ENCODE assay signal across 8 cellular contexts in genomic region chr17:29760771-29761682, GRCh38.
A peak's percentile ranks its signal among the peaks of the same experiment; 100 is the strongest.
DNase-seq lines count a peak whose midpoint lies in the region; ATAC-seq and TF ChIP-seq lines count a peak whose summit lies in the region.

No MANE protein-coding gene starts in this region.

- peak overlapping the region; percentile 72 to 79 for H3K9ac ChIP-seq in colonic mucosa (ENCODE audit: low read depth in 2 of 2, low read length in 2 of 2)

- TF ChIP-seq CTCF in colonic mucosa (IDR thresholded peaks at IDR 0.05), result no peak

- ATAC-seq in GM18498 (IDR thresholded peaks at IDR 0.05; ENCODE audit: unreplicated experiment), result peak; percentile 79
- ATAC-seq in HG02870 (IDR thresholded peaks at IDR 0.05; ENCODE audit: unreplicated experiment), result peak; percentile 80

- peak overlapping the region; percentile 91 for H3K27ac ChIP-seq in colonic mucosa

- intact Hi-C loops in colonic mucosa (cut with DNase I), result no loop called here

- DNase-seq in NCI-H460 (ENCODE audit: extremely low read depth, low read depth) (peak; percentile 80), colonic mucosa (peak; percentile 82), left kidney (ENCODE audit: low read depth, low spot score) (peak; percentile 93), NCI-H2196 treated with DMSO at 0.1 percent for 48 hours (lab: John Stamatoyannopoulos, UW; ENCODE audit: unreplicated experiment) (no peak)
- DNase-seq in activated CD4-positive, alpha-beta T cell treated with anti-CD3 and anti-CD28 coated beads for 48 hours, result peak; percentile 94
- DNase-seq in stimulated activated CD4-positive, alpha-beta T cell treated with anti-CD3 and anti-CD28 coated beads, Interleukin-1b, Interleukin-23, amount 100 ng/mL, for 4 hours (ENCODE audit: low read depth in 2 of 2), result peak; percentile 69 to 87

- no peaks in the 10 kb centered on the region for H3K9me3 ChIP-seq in colonic mucosa

- no peaks in the 10 kb centered on the region for H3K27me3 ChIP-seq in colonic mucosa

- no peaks in the 10 kb centered on the region for H3K4me1 ChIP-seq in colonic mucosa

- peak overlapping the region; percentile 60 for H3K4me3 ChIP-seq in colonic mucosa

- H3K36me3 ChIP-seq in colonic mucosa, result no peaks in the 10 kb centered on the region
